24 cellular contexts compared by ENCODE assay signal in genomic region chr3:124941729-124942128, GRCh38. TPM values are rescaled to one million over a fixed set of nuclear protein-coding genes. Genes with fewer than 3 reads are reported as not detected.
"Had no signal": no experiment of that assay in that cellular context is flagged by ENCODE, and none has a peak within 500 bp of the region (broad histone marks: within the 10 kb centered on the region; RNA-seq: fewer than 3 reads in every experiment).

No MANE protein-coding gene starts in this region.

- H2AFZ ChIP-seq: parathyroid adenoma had no signal

- H3K9ac ChIP-seq: parathyroid adenoma had no signal

- H3K27me3 ChIP-seq: body of pancreas, cardiac muscle cell, esophagus squamous epithelium, gastrocnemius medialis, upper lobe of right lung had no signal

- H3K9me3 ChIP-seq: body of pancreas, esophagus squamous epithelium, gastrocnemius medialis, upper lobe of right lung had no signal

- ATAC-seq: activated naive CD8-positive, alpha-beta T cell treated with anti-CD3 and anti-CD28 coated beads, Interleukin-2, amount 50 U/mL, for 24 hours; body of pancreas; gastrocnemius medialis; left colon; right cardiac atrium; stimulated activated naive CD8-positive, alpha-beta T cell treated with anti-CD3 and anti-CD28 coated beads, Interleukin-15, Interleukin-2, amounts not matched to agents 100 U/mL and 50 U/mL, for 24 hours; upper lobe of right lung had no signal

- H3K4me3 ChIP-seq: body of pancreas, cardiac muscle cell, esophagus squamous epithelium, gastrocnemius medialis, upper lobe of right lung had no signal

- H3K79me2 ChIP-seq: parathyroid adenoma had no signal

- DNase-seq: activated CD4-positive, alpha-beta memory T cell treated with anti-CD3 and anti-CD28 coated beads for 36 hours; activated CD4-positive, alpha-beta T cell treated with anti-CD3 and anti-CD28 coated beads for 48 hours; activated effector memory CD4-positive, alpha-beta T cell treated with anti-CD3 and anti-CD28 coated beads, Interleukin-2, amount 50 U/mL, for 16 hours; activated naive CD4-positive, alpha-beta T cell treated with anti-CD3 and anti-CD28 coated beads, Interleukin-2, amount 10 ng/mL, durations not matched to agents 7 days and 5 days; activated naive CD8-positive, alpha-beta T cell treated with anti-CD3 and anti-CD28 coated beads, Interleukin-2, amount 50 U/mL, for 24 hours; body of pancreas; cortex of kidney; endodermal cell; esophagus squamous epithelium; gastrocnemius medialis; islet precursor cell; left colon; mesenchymal stem cell; nucleus accumbens; stimulated activated CD4-positive, alpha-beta T cell treated with anti-CD3 and anti-CD28 coated beads, Interleukin-4, amount 100 ng/mL, for 24 hours; stimulated activated naive CD8-positive, alpha-beta T cell treated with anti-CD3 and anti-CD28 coated beads, Interleukin-15, Interleukin-2, amounts not matched to agents 100 U/mL and 50 U/mL, for 24 hours; upper lobe of right lung had no signal

- H3K4me1 ChIP-seq: body of pancreas, esophagus squamous epithelium, gastrocnemius medialis, parathyroid adenoma, upper lobe of right lung had no signal

- H3K27ac ChIP-seq: body of pancreas, cardiac muscle cell, esophagus squamous epithelium, gastrocnemius medialis, parathyroid adenoma, upper lobe of right lung had no signal

- H3K36me3 ChIP-seq: cardiac muscle cell, esophagus squamous epithelium, gastrocnemius medialis, upper lobe of right lung had no signal

RNA-seq across cellular contexts. Expression of gene MUC13, which starts 7.2 kb away (rescaled TPM):
- total RNA-seq: activated CD4-positive, alpha-beta memory T cell treated with anti-CD3 and anti-CD28 coated beads for 36 hours; cardiac muscle cell; lower leg skin; myocyte; pulmonary artery endothelial cell; right cardiac atrium; upper lobe of right lung had no signal
- polyA plus RNA-seq: neural cell had no signal
